15 cellular contexts compared by ENCODE assay signal in the genomic region with DNA sequence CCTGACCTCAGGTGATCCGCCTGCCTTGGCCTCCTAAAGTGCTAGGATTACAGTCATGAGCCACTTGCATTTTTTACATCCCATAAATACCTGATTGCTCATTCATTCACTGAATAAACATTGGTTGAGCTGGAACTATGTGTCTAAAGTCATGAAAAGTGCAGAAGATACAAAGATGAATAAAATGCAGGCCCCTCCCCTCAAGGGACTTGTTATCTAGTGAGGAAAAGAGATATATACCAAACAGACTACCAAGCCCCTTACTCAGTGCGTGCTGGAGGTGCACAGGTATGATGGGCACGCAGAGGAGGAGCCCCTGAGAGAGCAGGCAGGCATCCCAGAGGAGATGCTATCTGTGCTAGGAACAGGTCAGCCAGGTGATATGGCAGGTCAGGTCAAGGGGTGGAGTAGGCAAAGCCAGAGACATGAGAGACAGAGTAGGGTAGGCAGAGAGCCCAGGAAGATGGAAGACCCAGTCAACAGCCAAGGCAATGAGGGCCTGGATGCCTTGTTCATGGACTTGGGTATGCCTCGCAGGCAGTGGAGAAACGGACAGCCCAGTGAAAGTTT. TPM values are rescaled to one million over a fixed set of nuclear protein-coding genes. Genes with fewer than 3 reads are reported as not detected.
DNase-seq lines count a peak whose midpoint lies in the region; FAIRE-seq and TF ChIP-seq lines count a peak whose summit lies in the region.
"Had no signal": no experiment of that assay in that cellular context is flagged by ENCODE, and none has a peak within 500 bp of the region (broad histone marks: within the 10 kb centered on the region; RNA-seq: fewer than 3 reads in every experiment).

No MANE protein-coding gene starts in this region.

- no peak overlapping the region for H3K9ac ChIP-seq in stomach smooth muscle (ENCODE audit: low read length in 2 of 2)
- H3K9ac ChIP-seq: neural progenitor cell had no signal

- H3K4me1 ChIP-seq in stomach smooth muscle (ENCODE audit: control insufficient read depth, insufficient read depth, low read length) = peaks cover 51% of the 10 kb centered on the region
- peaks cover 0 to 77% (median 17%) of the 10 kb centered on the region in 4 donors for H3K4me1 ChIP-seq in tibial artery
- H3K4me1 ChIP-seq: neural progenitor cell had no signal

- peak; percentile 9 for FAIRE-seq in HTR-8/SVneo (lab: Jason Lieb, UNC)
- no peak for FAIRE-seq in frontal cortex (lab: Jason Lieb, UNC)
- FAIRE-seq: islet of Langerhans, K562 had no signal

- H3K4me3 ChIP-seq in stomach smooth muscle (ENCODE audit: low read length in 2 of 2) = no peak overlapping the region
- H3K4me3 ChIP-seq in tibial artery = no peak overlapping the region
- H3K4me3 ChIP-seq: K562, neural progenitor cell, Peyer's patch had no signal

- H3K36me3 ChIP-seq in stomach smooth muscle (ENCODE audit: control insufficient read depth in 2 of 2, insufficient read depth in 2 of 2, low read length in 2 of 2) (peaks cover 6 to 10% of the 10 kb centered on the region in 2 donors), tibial artery (peaks cover 3% of the 10 kb centered on the region in 3 donors)
- H3K36me3 ChIP-seq: neural progenitor cell had no signal

- intact Hi-C loops in tibial artery (cut with DNase I; ENCODE audit: low total_unique reads) = no loop called here

- no peak for TF ChIP-seq CTCF in tibial artery (IDR thresholded peaks at IDR 0.05)

- no peak for DNase-seq in HTR-8/SVneo (ENCODE audit: insufficient read length, low spot score)
- DNase-seq in astrocyte of the hippocampus (ENCODE audit: low read depth, low spot score) = peak; percentile 61
- DNase-seq in iris pigment epithelial cell (ENCODE audit: low read depth) = peak; percentile 93
- no peak for DNase-seq in tibial artery
- DNase-seq in frontal cortex (ENCODE audit: low spot score in 2 of 2) = no peak
- DNase-seq in GM19238 (ENCODE audit: insufficient read length, low spot score) = no peak
- DNase-seq: activated CD8-positive, alpha-beta memory T cell treated with anti-CD3 and anti-CD28 coated beads, Interleukin-2, amount 50 U/mL, for 4 hours; erythroblast; H9; Peyer's patch; stimulated activated naive B cell treated with anti-CD40 and anti-IgM and Interleukin-4, amounts not matched to agents 10 μg/mL and 1 μg/mL and 100 μg/mL, for 72 hours had no signal

- no peaks in the 10 kb centered on the region for H3K27me3 ChIP-seq in stomach smooth muscle (ENCODE audit: control insufficient read depth in 1 of 2, insufficient read depth in 2 of 2, low read length in 2 of 2)
- H3K27me3 ChIP-seq in tibial artery = no peaks in the 10 kb centered on the region
- H3K27me3 ChIP-seq: neural progenitor cell, Peyer's patch had no signal

- H3K9me3 ChIP-seq in stomach smooth muscle (ENCODE audit: control insufficient read depth in 2 of 2, low read length in 2 of 2) (no peaks in the 10 kb centered on the region), tibial artery (no peaks in the 10 kb centered on the region)
- H3K9me3 ChIP-seq: Peyer's patch had no signal

- peak overlapping the region; percentile 11 for H3K27ac ChIP-seq in stomach smooth muscle (ENCODE audit: low read length)
- H3K27ac ChIP-seq in tibial artery = no peak overlapping the region
- H3K27ac ChIP-seq: neural progenitor cell had no signal

RNA-seq across cellular contexts. Expression of a gene that starts 7.7 kb away (rescaled TPM):
- total RNA-seq in frontal cortex = 2.4 TPM

RNA-seq across cellular contexts. Expression of a gene that starts 53.8 kb away (rescaled TPM):
- 29.8 TPM for total RNA-seq in frontal cortex

Comparison
In these comparisons a context has a peak if more than half of its experiments do, and no peak if none do; other contexts are left out.
1. DNase-seq: peak in astrocyte of the hippocampus (single experiment) and iris pigment epithelial cell (single experiment); none in HTR-8/SVneo (single experiment), tibial artery (0 of 2), frontal cortex (0 of 2) and GM19238 (single experiment).